ENCODE assay signal across 15 cellular contexts in genomic region chr7:45696476-45696875, GRCh38.
"Had no signal": no experiment of that assay in that cellular context is flagged by ENCODE, and none has a peak within 500 bp of the region (broad histone marks: within the 10 kb centered on the region; RNA-seq: fewer than 3 reads in every experiment).

No MANE protein-coding gene starts in this region.

- H3K27ac ChIP-seq: gastroesophageal sphincter, neural progenitor cell, pancreas, upper lobe of left lung had no signal

- ATAC-seq: gastroesophageal sphincter; left ventricle myocardium superior; pancreas; stimulated activated naive B cell treated with anti-CD40 and anti-IgM and Interleukin-4, amounts not matched to agents 10 μg/mL and 1 μg/mL and 100 μg/mL, for 72 hours had no signal

- H3K4me1 ChIP-seq: neural progenitor cell had no signal

- DNase-seq: activated CD4-positive, alpha-beta T cell treated with anti-CD3 and anti-CD28 coated beads for 1 hour; activated naive CD8-positive, alpha-beta T cell treated with anti-CD3 and anti-CD28 coated beads, Interleukin-2, amount 10 ng/mL, durations not matched to agents 7 days and 5 days; activated T-cell treated with anti-CD3 and anti-CD28 coated beads, Interleukin-2, amount 50 U/mL, for 1 hour; anterior cingulate cortex; left ventricle myocardium superior; mesendoderm; retina; stimulated activated CD4-positive, alpha-beta T cell treated with anti-CD3 and anti-CD28 coated beads, Interleukin-1b, Interleukin-23, amount 100 ng/mL, for 48 hours; stimulated activated naive B cell treated with anti-CD40 and anti-IgM and Interleukin-4, amounts not matched to agents 10 μg/mL and 1 μg/mL and 100 μg/mL, for 72 hours; substantia nigra; T-helper 9 cell had no signal

- H3K4me3 Mint-ChIP-seq: activated naive CD8-positive, alpha-beta T cell treated with anti-CD3 and anti-CD28 coated beads, Interleukin-2, amount 10 ng/mL, durations not matched to agents 7 days and 5 days; neural progenitor cell; stimulated activated naive B cell treated with anti-CD40 and anti-IgM and Interleukin-4, amounts not matched to agents 10 μg/mL and 1 μg/mL and 100 μg/mL, for 72 hours had no signal

- H3K4me1 Mint-ChIP-seq: activated naive CD8-positive, alpha-beta T cell treated with anti-CD3 and anti-CD28 coated beads, Interleukin-2, amount 10 ng/mL, durations not matched to agents 7 days and 5 days; neural progenitor cell; stimulated activated naive B cell treated with anti-CD40 and anti-IgM and Interleukin-4, amounts not matched to agents 10 μg/mL and 1 μg/mL and 100 μg/mL, for 72 hours had no signal

- H3K9ac ChIP-seq: neural progenitor cell had no signal

- H3K9me3 Mint-ChIP-seq: neural progenitor cell had no signal

- H3K27ac Mint-ChIP-seq: activated naive CD8-positive, alpha-beta T cell treated with anti-CD3 and anti-CD28 coated beads, Interleukin-2, amount 10 ng/mL, durations not matched to agents 7 days and 5 days; neural progenitor cell; stimulated activated naive B cell treated with anti-CD40 and anti-IgM and Interleukin-4, amounts not matched to agents 10 μg/mL and 1 μg/mL and 100 μg/mL, for 72 hours had no signal

- H3K9me3 ChIP-seq: gastroesophageal sphincter, pancreas, upper lobe of left lung had no signal

- H3K36me3 Mint-ChIP-seq: activated naive CD8-positive, alpha-beta T cell treated with anti-CD3 and anti-CD28 coated beads, Interleukin-2, amount 10 ng/mL, durations not matched to agents 7 days and 5 days; neural progenitor cell; stimulated activated naive B cell treated with anti-CD40 and anti-IgM and Interleukin-4, amounts not matched to agents 10 μg/mL and 1 μg/mL and 100 μg/mL, for 72 hours had no signal

- H3K27me3 ChIP-seq: gastroesophageal sphincter, neural progenitor cell, pancreas, upper lobe of left lung had no signal

- H3K36me3 ChIP-seq: gastroesophageal sphincter, neural progenitor cell, pancreas, upper lobe of left lung had no signal

- H3K4me3 ChIP-seq: gastroesophageal sphincter, neural progenitor cell, pancreas, upper lobe of left lung had no signal
